8 cellular contexts compared by ENCODE assay signal in the genomic region with DNA sequence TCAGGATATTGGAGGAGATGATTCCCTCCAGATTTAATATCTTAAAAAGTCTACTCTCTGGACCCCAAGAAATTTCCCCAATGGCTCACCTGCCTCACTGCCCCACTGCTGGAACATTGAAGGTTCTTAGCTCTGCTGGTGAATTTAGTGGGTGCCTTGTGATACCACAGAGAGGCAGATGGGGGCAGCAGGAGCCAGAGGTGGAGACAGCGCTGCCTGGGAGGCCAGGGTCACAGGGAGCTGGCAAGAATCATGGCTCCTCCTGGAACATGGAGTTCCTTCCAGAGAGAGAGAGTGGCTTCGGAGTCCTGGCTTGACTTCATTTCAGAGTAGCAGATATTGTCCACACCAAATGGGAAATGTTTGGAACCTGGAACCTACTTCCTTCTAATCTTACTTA.
DNase-seq lines count a peak whose midpoint lies in the region; ATAC-seq and TF ChIP-seq lines count a peak whose summit lies in the region.

No MANE protein-coding gene starts in this region.

- H4K20me1 ChIP-seq in OCI-LY1 (ENCODE audit: insufficient read depth, low read length) = no peaks in the 10 kb centered on the region

- no peaks in the 10 kb centered on the region for H3K9me2 ChIP-seq in OCI-LY1 (ENCODE audit: low read depth, low read length)

- H3K27ac ChIP-seq in OCI-LY1 (ENCODE audit: low read depth, low read length, poor library complexity, severe bottlenecking) = no peak overlapping the region

- no peak overlapping the region for H3K9ac ChIP-seq in OCI-LY1 (ENCODE audit: low read length)

- no peak overlapping the region for H3K4me2 ChIP-seq in OCI-LY1 (ENCODE audit: low read length)

- no peaks in the 10 kb centered on the region for H3K27me3 Mint-ChIP-seq in activated naive CD8-positive, alpha-beta T cell treated with anti-CD3 and anti-CD28 coated beads, Interleukin-2, amount 10 ng/mL, durations not matched to agents 7 days and 5 days

- H3K9me3 Mint-ChIP-seq in activated naive CD8-positive, alpha-beta T cell treated with anti-CD3 and anti-CD28 coated beads, Interleukin-2, amount 10 ng/mL, durations not matched to agents 7 days and 5 days = no peaks in the 10 kb centered on the region

- H3K36me3 ChIP-seq in OCI-LY1 (ENCODE audit: insufficient read depth, low read length) = no peaks in the 10 kb centered on the region
- no peaks in the 10 kb centered on the region for H3K36me3 ChIP-seq in kidney epithelial cell (ENCODE audit: control insufficient read depth, insufficient read depth, low read length)

- no peaks in the 10 kb centered on the region for H3F3A ChIP-seq in OCI-LY1 (ENCODE audit: insufficient read depth, low read length)

- H3K4me1 ChIP-seq in OCI-LY1 (ENCODE audit: insufficient read depth, low read length, severe bottlenecking) = no peaks in the 10 kb centered on the region

- H3K4me3 ChIP-seq in OCI-LY1 (ENCODE audit: low read depth, low read length, poor library complexity, severe bottlenecking) = no peak overlapping the region
- H3K4me3 ChIP-seq in kidney epithelial cell (ENCODE audit: low read depth, low read length) = no peak overlapping the region
- H3K4me3 ChIP-seq in lower leg skin (ENCODE audit: low read depth, poor library complexity, severe bottlenecking) = no peak overlapping the region

- intact Hi-C loops in lower leg skin (cut with DNase I; ENCODE audit: low total_unique reads) = no loop called here

- no peaks in the 10 kb centered on the region for H3K36me3 Mint-ChIP-seq in activated naive CD8-positive, alpha-beta T cell treated with anti-CD3 and anti-CD28 coated beads, Interleukin-2, amount 10 ng/mL, durations not matched to agents 7 days and 5 days

- WGBS in lower leg skin, 2 donors = 49 to 62% methylated on average over 2 of the region's 2 CpGs

- no peak overlapping the region for H2AFZ ChIP-seq in OCI-LY1 (ENCODE audit: low read length)

- no peaks in the 10 kb centered on the region for H3K9me3 ChIP-seq in OCI-LY1 (ENCODE audit: low read length)

- H3K4me1 Mint-ChIP-seq in activated naive CD8-positive, alpha-beta T cell treated with anti-CD3 and anti-CD28 coated beads, Interleukin-2, amount 10 ng/mL, durations not matched to agents 7 days and 5 days = no peaks in the 10 kb centered on the region

- H3K27ac Mint-ChIP-seq in activated naive CD8-positive, alpha-beta T cell treated with anti-CD3 and anti-CD28 coated beads, Interleukin-2, amount 10 ng/mL, durations not matched to agents 7 days and 5 days = no peak overlapping the region

- H3K27me3 ChIP-seq in OCI-LY1 (ENCODE audit: insufficient read depth, low read length) = no peaks in the 10 kb centered on the region; the same call in 1 of the 2 replicates
- H3K27me3 ChIP-seq in kidney epithelial cell (ENCODE audit: control insufficient read depth, insufficient read depth, low read length) = no peaks in the 10 kb centered on the region

- TF ChIP-seq CTCF in OCI-LY1 (IDR thresholded peaks at IDR 0.05; ENCODE audit: low read length) (peak; percentile 63), kidney epithelial cell (IDR thresholded peaks at IDR 0.05; ENCODE audit: insufficient read depth, low read length, poor library complexity, severe bottlenecking) (peak; percentile 55), lower leg skin (IDR thresholded peaks at IDR 0.05) (no peak)

- peak; percentile 94 for ATAC-seq in HG02623 (IDR thresholded peaks at IDR 0.05; ENCODE audit: unreplicated experiment)
- ATAC-seq in activated naive CD8-positive, alpha-beta T cell treated with anti-CD3 and anti-CD28 coated beads, Interleukin-2, amount 10 ng/mL, durations not matched to agents 7 days and 5 days (ENCODE audit: low read depth) = peak; percentile 50

- DNase-seq in 8988T = peak; percentile 20
- DNase-seq in GM03348 (ENCODE audit: low spot score) = peak; percentile 47
- DNase-seq in activated naive CD8-positive, alpha-beta T cell treated with anti-CD3 and anti-CD28 coated beads, Interleukin-2, amount 10 ng/mL, durations not matched to agents 7 days and 5 days = peak; percentile 41
- no peak for DNase-seq in kidney epithelial cell (ENCODE audit: low read depth)
- DNase-seq in stimulated activated CD8-positive, alpha-beta memory T cell treated with anti-CD3 and anti-CD28 coated beads, Interleukin-7, amount 100 ng/mL, for 48 hours (ENCODE audit: extremely low read depth in 1 of 2, low read depth in 1 of 2) = peak; percentile 7 to 24
- no peak for DNase-seq in lower leg skin (ENCODE audit: low spot score in 2 of 2)

- H3K79me2 ChIP-seq in OCI-LY1 (ENCODE audit: insufficient read depth, low read length) = no peaks in the 10 kb centered on the region

- POLR2A ChIA-PET in activated naive CD8-positive, alpha-beta T cell treated with anti-CD3 and anti-CD28 coated beads, Interleukin-2, amount 10 ng/mL, durations not matched to agents 7 days and 5 days (lab: Charles Lee) = no interaction called here

- no peak overlapping the region for H3K4me3 Mint-ChIP-seq in activated naive CD8-positive, alpha-beta T cell treated with anti-CD3 and anti-CD28 coated beads, Interleukin-2, amount 10 ng/mL, durations not matched to agents 7 days and 5 days

- TF ChIP-seq POLR2A in lower leg skin (IDR thresholded peaks at IDR 0.05) = no peak

Comparison
In these comparisons a context has a peak if more than half of its experiments do, and no peak if none do; other contexts are left out.
1. DNase-seq: peak in 8988T (single experiment), GM03348 (single experiment), activated naive CD8-positive, alpha-beta T cell treated with anti-CD3 and anti-CD28 coated beads, Interleukin-2, amount 10 ng/mL, durations not matched to agents 7 days and 5 days (single experiment) and stimulated activated CD8-positive, alpha-beta memory T cell treated with anti-CD3 and anti-CD28 coated beads, Interleukin-7, amount 100 ng/mL, for 48 hours (2 of 2); none in kidney epithelial cell (single experiment) and lower leg skin (0 of 2).
2. CTCF ChIP-seq: peak in OCI-LY1 (single experiment) and kidney epithelial cell (single experiment); none in lower leg skin (0 of 3).